10 cellular contexts compared by ENCODE assay signal in the genomic region with DNA sequence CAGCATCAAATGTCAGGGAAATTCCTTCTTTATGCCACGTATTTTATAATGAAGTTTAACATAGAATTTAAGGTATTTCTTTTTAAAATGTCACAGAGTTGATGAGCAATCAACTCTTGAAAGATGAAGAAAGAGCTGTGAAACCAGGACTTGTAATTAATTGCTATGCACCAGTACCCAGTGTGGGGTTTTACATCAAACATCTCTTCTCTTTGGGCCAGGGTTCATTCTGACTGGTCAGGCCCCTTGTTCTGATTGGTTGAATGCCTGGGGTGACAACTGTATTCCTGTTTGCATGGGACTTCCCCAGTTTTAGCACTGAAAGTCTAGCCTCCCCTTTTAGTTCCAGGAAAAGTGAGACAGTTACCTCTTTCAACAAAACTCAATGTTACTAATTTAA. TPM values are rescaled to one million over a fixed set of nuclear protein-coding genes. Genes with fewer than 3 reads are reported as not detected.
DNase-seq lines count a peak whose midpoint lies in the region; TF ChIP-seq lines count a peak whose summit lies in the region.
"Had no signal": no experiment of that assay in that cellular context is flagged by ENCODE, and none has a peak within 500 bp of the region (broad histone marks: within the 10 kb centered on the region; RNA-seq: fewer than 3 reads in every experiment).

No MANE protein-coding gene starts in this region.

- H3K27me3 ChIP-seq in KMS-11 (ENCODE audit: insufficient read depth, low read depth) (no peaks in the 10 kb centered on the region), PC-9 (ENCODE audit: insufficient read depth, low read depth) (no peaks in the 10 kb centered on the region)
- H3K27me3 ChIP-seq: right lobe of liver had no signal

- H4K20me1 ChIP-seq in KMS-11 (ENCODE audit: insufficient read depth) = no peaks in the 10 kb centered on the region
- no peaks in the 10 kb centered on the region for H4K20me1 ChIP-seq in PC-9 (ENCODE audit: insufficient read depth)

- intact Hi-C loops in PC-9 (cut with micrococcal nuclease; ENCODE audit: unreplicated experiment) = no loop called here

- CTCF ChIA-PET in HEK293 (lab: Yijun Ruan, JAX) = interaction anchor here (0.6 kb wide), 1 partner anchor 1630 kb away, joined by 6 read pairs; no protein-coding TSS in a partner anchor
- CTCF ChIA-PET in PC-9 (lab: Charles Lee) = no interaction called here

- no peak overlapping the region for H3K27ac ChIP-seq in HEK293 (ENCODE audit: extremely low read depth, low read depth, low read length)
- H3K27ac ChIP-seq in KMS-11 = no peak overlapping the region
- no peak overlapping the region for H3K27ac ChIP-seq in PC-9
- H3K27ac ChIP-seq: right lobe of liver had no signal

- DNase-seq in GM19238 (ENCODE audit: insufficient read length, low spot score) (peak; percentile 37), KG1 (lab: John Stamatoyannopoulos, UW) (no peak), NOMO-1 (lab: John Stamatoyannopoulos, UW; ENCODE audit: unreplicated experiment in 2 of 2) (no peak), PC-9 (no peak)
- DNase-seq in stimulated activated CD4-positive, alpha-beta T cell treated with anti-CD3 and anti-CD28 coated beads, Interleukin-2, amount 100 ng/mL, for 24 hours = peak; percentile 26 to 35
- DNase-seq: HFFc6, hippocampal formation, right lobe of liver had no signal

- H3K9me3 ChIP-seq in HEK293 (ENCODE audit: control insufficient read depth, insufficient read depth, low read depth, low read length) = no peaks in the 10 kb centered on the region
- H3K9me3 ChIP-seq in PC-9 (ENCODE audit: insufficient read depth, low read depth) = no peaks in the 10 kb centered on the region
- H3K9me3 ChIP-seq: right lobe of liver had no signal

- H3K4me1 ChIP-seq in HEK293 (ENCODE audit: control insufficient read depth, insufficient read depth, low read length) (no peaks in the 10 kb centered on the region), KMS-11 (ENCODE audit: low read depth, poor library complexity, severe bottlenecking) (peaks cover 12% of the 10 kb centered on the region), PC-9 (replicated peaks; ENCODE audit: insufficient read depth) (no peaks in the 10 kb centered on the region)

- H3K36me3 ChIP-seq in HEK293 (ENCODE audit: control insufficient read depth in 2 of 2, insufficient read depth in 1 of 2, low read length in 2 of 2) = no peaks in the 10 kb centered on the region
- H3K36me3 ChIP-seq in KMS-11 (ENCODE audit: insufficient read depth) = no peaks in the 10 kb centered on the region
- H3K36me3 ChIP-seq in PC-9 (ENCODE audit: low read depth) = no peaks in the 10 kb centered on the region
- H3K36me3 ChIP-seq: right lobe of liver had no signal

- no peak overlapping the region for H3K9ac ChIP-seq in KMS-11

- H3F3A ChIP-seq in PC-9 (ENCODE audit: insufficient read depth, low read depth) = no peaks in the 10 kb centered on the region

- TF ChIP-seq CTCF in HEK293 (tag by site-specific recombination; IDR thresholded peaks at IDR 0.05) = no peak
- TF ChIP-seq CTCF in KMS-11 (conservative IDR thresholded peaks at IDR 0.05; ENCODE audit: low read depth, low read length) = no peak
- TF ChIP-seq CTCF in PC-9 (conservative IDR thresholded peaks at IDR 0.05) = no peak

- H3K9me2 ChIP-seq in PC-9 (ENCODE audit: insufficient read depth) = no peaks in the 10 kb centered on the region

- no peak overlapping the region for H2AFZ ChIP-seq in KMS-11 (ENCODE audit: low read depth)
- H2AFZ ChIP-seq in PC-9 = no peak overlapping the region

- no peak overlapping the region for H3K4me3 ChIP-seq in HEK293 (ENCODE audit: low read depth, low read length)
- H3K4me3 ChIP-seq in KMS-11 (IDR thresholded peaks at IDR 0.05; ENCODE audit: insufficient read depth, low read depth, low read length) = no peak overlapping the region
- H3K4me3 ChIP-seq in PC-9 = no peak overlapping the region
- H3K4me3 ChIP-seq: right lobe of liver had no signal

- POLR2A ChIA-PET in HEK293 (lab: Yijun Ruan, JAX) (no interaction called here), PC-9 (lab: Charles Lee; ENCODE audit: unreplicated experiment) (no interaction called here)

- peak overlapping the region; percentile 33; the same call in 1 of the 2 replicates for H3K4me2 ChIP-seq in KMS-11
- H3K4me2 ChIP-seq in PC-9 = no peak overlapping the region

- no TSS peak for BruUV-seq in PC-9 (replicated peaks; lab: Mats Ljungman, UMichigan)

- no peaks in the 10 kb centered on the region for H3K79me2 ChIP-seq in KMS-11 (ENCODE audit: insufficient read depth, low read depth)
- H3K79me2 ChIP-seq in PC-9 (ENCODE audit: low read depth) = no peaks in the 10 kb centered on the region

TF ChIP-seq in HEK293, 187 proteins besides CTCF, POLR2A, EP300 and RAD21:
- TF ChIP-seq SP2 (tag by site-specific recombination; IDR thresholded peaks at IDR 0.05) = 0 out of 2 replicates have a peak, but pooled peaks have one; percentile 13
- TF ChIP-seq KLF9 (tag by site-specific recombination; IDR thresholded peaks at IDR 0.05; ENCODE audit: low read depth) = no peak
- no peak for TF ChIP-seq ZNF132 (tag by site-specific recombination; IDR thresholded peaks at IDR 0.05; ENCODE audit: borderline replicate concordance)
- TF ChIP-seq, protein P1, sequence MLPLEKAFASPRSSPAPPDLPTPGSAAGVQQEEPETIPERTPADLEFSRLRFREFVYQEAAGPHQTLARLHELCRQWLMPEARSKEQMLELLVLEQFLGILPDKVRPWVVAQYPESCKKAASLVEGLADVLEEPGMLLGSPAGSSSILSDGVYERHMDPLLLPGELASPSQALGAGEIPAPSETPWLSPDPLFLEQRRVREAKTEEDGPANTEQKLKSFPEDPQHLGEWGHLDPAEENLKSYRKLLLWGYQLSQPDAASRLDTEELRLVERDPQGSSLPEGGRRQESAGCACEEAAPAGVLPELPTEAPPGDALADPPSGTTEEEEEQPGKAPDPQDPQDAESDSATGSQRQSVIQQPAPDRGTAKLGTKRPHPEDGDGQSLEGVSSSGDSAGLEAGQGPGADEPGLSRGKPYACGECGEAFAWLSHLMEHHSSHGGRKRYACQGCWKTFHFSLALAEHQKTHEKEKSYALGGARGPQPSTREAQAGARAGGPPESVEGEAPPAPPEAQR (tag by site-specific recombination; IDR thresholded peaks at IDR 0.05) = no peak
- TF ChIP-seq ZBTB20 (tag by site-specific recombination; IDR thresholded peaks at IDR 0.05) = 0 out of 2 replicates have a peak, but pooled peaks have one; percentile 24
- TF ChIP-seq PRDM1 (tag by site-specific recombination; IDR thresholded peaks at IDR 0.05) = no peak
- TF ChIP-seq, protein P2, sequence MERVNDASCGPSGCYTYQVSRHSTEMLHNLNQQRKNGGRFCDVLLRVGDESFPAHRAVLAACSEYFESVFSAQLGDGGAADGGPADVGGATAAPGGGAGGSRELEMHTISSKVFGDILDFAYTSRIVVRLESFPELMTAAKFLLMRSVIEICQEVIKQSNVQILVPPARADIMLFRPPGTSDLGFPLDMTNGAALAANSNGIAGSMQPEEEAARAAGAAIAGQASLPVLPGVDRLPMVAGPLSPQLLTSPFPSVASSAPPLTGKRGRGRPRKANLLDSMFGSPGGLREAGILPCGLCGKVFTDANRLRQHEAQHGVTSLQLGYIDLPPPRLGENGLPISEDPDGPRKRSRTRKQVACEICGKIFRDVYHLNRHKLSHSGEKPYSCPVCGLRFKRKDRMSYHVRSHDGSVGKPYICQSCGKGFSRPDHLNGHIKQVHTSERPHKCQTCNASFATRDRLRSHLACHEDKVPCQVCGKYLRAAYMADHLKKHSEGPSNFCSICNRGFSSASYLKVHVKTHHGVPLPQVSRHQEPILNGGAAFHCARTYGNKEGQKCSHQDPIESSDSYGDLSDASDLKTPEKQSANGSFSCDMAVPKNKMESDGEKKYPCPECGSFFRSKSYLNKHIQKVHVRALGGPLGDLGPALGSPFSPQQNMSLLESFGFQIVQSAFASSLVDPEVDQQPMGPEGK (tag by site-specific recombination; IDR thresholded peaks at IDR 0.05) = no peak
- no peak for TF ChIP-seq ZNF610 (tag by site-specific recombination; IDR thresholded peaks at IDR 0.05; ENCODE audit: borderline replicate concordance)
- no peak for TF ChIP-seq ZBTB8A (tag by site-specific recombination; IDR thresholded peaks at IDR 0.05)
- no peak for TF ChIP-seq HOXD13 (CRISPR knock-in tag; IDR thresholded peaks at IDR 0.05; ENCODE audit: borderline replicate concordance)
- TF ChIP-seq YY1 (tag by site-specific recombination; IDR thresholded peaks at IDR 0.05) = no peak

RNA-seq across cellular contexts. Expression of a gene that starts 40.1 kb away (rescaled TPM):
- total RNA-seq in PC-9 (2021) = 22.0 and 32.9 TPM in 2 replicates

Comparison
In these comparisons a context has a peak if more than half of its experiments do, and no peak if none do; other contexts are left out.
1. DNase-seq: peak in GM19238 (single experiment) and stimulated activated CD4-positive, alpha-beta T cell treated with anti-CD3 and anti-CD28 coated beads, Interleukin-2, amount 100 ng/mL, for 24 hours (2 of 2); none in KG1 (single experiment), NOMO-1 (0 of 2) and PC-9 (0 of 2).